ENCODE assay signal across 1 cellular context in genomic region chr9:127059030-127059429, GRCh38.
TF ChIP-seq lines count a peak whose summit lies in the region.

No MANE protein-coding gene starts in this region.

TF ChIP-seq in SK-N-SH, 30 proteins besides CTCF, POLR2A, EP300 and RAD21:
- TF ChIP-seq REST (IDR thresholded peaks at IDR 0.05; ENCODE audit: low read depth, low read length) (no peak), NFIC (IDR thresholded peaks at IDR 0.05; ENCODE audit: borderline replicate concordance) (no peak), FOXM1 (IDR thresholded peaks at IDR 0.05; ENCODE audit: low read depth) (no peak), NRF1 (IDR thresholded peaks at IDR 0.05; ENCODE audit: low read depth, low read length) (no peak), EZH2phosphoT487 (IDR thresholded peaks at IDR 0.05; ENCODE audit: borderline replicate concordance, low read depth) (no peak), RCOR1 (IDR thresholded peaks at IDR 0.05; ENCODE audit: low read length) (no peak), MEF2A (IDR thresholded peaks at IDR 0.05; ENCODE audit: borderline replicate concordance, low read depth) (no peak), IRF3 (IDR thresholded peaks at IDR 0.05; ENCODE audit: low read depth, low read length) (no peak), GATA2 (CRISPR knock-in tag; IDR thresholded peaks at IDR 0.05) (no peak), CHD2 (IDR thresholded peaks at IDR 0.05; ENCODE audit: low read length, partially characterized antibody) (no peak), FOXJ3 (CRISPR knock-in tag; IDR thresholded peaks at IDR 0.05) (no peak), TAF1 (IDR thresholded peaks at IDR 0.05; ENCODE audit: borderline replicate concordance, low read depth, low read length) (no peak)
- TF ChIP-seq, protein P1, sequence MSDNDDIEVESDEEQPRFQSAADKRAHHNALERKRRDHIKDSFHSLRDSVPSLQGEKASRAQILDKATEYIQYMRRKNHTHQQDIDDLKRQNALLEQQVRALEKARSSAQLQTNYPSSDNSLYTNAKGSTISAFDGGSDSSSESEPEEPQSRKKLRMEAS (IDR thresholded peaks at IDR 0.05; ENCODE audit: low read depth), result no peak
